29 cellular contexts compared by ENCODE assay signal in genomic region chr17:5262417-5262816, GRCh38. TPM values are rescaled to one million over a fixed set of nuclear protein-coding genes. Genes with fewer than 3 reads are reported as not detected.
A peak's percentile ranks its signal among the peaks of the same experiment; 100 is the strongest.
DNase-seq lines count a peak whose midpoint lies in the region; ATAC-seq and TF ChIP-seq lines count a peak whose summit lies in the region.
"Had no signal": no experiment of that assay in that cellular context is flagged by ENCODE, and none has a peak within 500 bp of the region (broad histone marks: within the 10 kb centered on the region; RNA-seq: fewer than 3 reads in every experiment).

No MANE protein-coding gene starts in this region.

- no peaks in the 10 kb centered on the region for H3F3A ChIP-seq in PC-3 (ENCODE audit: low read length, unreplicated experiment)

- no peaks in the 10 kb centered on the region for H3K9me3 Mint-ChIP-seq in activated T-cell treated with anti-CD3 and anti-CD28 coated beads, Interleukin-2, amount 50 U/mL, for 72 hours
- no peaks in the 10 kb centered on the region for H3K9me3 Mint-ChIP-seq in activated CD4-positive, alpha-beta memory T cell treated with anti-CD3 and anti-CD28 coated beads, Interleukin-2, amount 10 ng/mL, durations not matched to agents 7 days and 5 days
- H3K9me3 Mint-ChIP-seq: CD8-positive, alpha-beta T cell had no signal

- H3K9ac ChIP-seq in PC-3 (ENCODE audit: low read length): no peak overlapping the region
- H3K9ac ChIP-seq: BLaER1 treated with 17β-estradiol and CSF1 and Interleukin-3, amounts not matched to agents 10 nM and 100 nM had no signal

- H3K27me3 Mint-ChIP-seq in activated T-cell treated with anti-CD3 and anti-CD28 coated beads, Interleukin-2, amount 50 U/mL, for 72 hours (ENCODE audit: low read depth): no peaks in the 10 kb centered on the region
- no peaks in the 10 kb centered on the region for H3K27me3 Mint-ChIP-seq in activated CD4-positive, alpha-beta memory T cell treated with anti-CD3 and anti-CD28 coated beads, Interleukin-2, amount 10 ng/mL, durations not matched to agents 7 days and 5 days

- H3K9me3 ChIP-seq in PC-3 (ENCODE audit: low read length): no peaks in the 10 kb centered on the region
- H3K9me3 ChIP-seq in testis: no peaks in the 10 kb centered on the region
- H3K9me3 ChIP-seq: BLaER1 treated with 17β-estradiol and CSF1 and Interleukin-3, amounts not matched to agents 10 nM and 100 nM had no signal

- no peak for ATAC-seq in activated T-cell treated with anti-CD3 and anti-CD28 coated beads, Interleukin-2, amount 50 U/mL, for 72 hours (replicated peaks in 1 of 2)
- ATAC-seq in PC-3 (peak; percentile 23; the same call in 1 of the 2 replicates), left colon (peak; percentile 24), HG02678 (IDR thresholded peaks at IDR 0.05; ENCODE audit: unreplicated experiment) (no peak)
- ATAC-seq: CD8-positive, alpha-beta T cell; HCT116; Panc1 had no signal

- WGBS in testis, 2 donors: 40 to 52% methylated on average over 2 of the region's 2 CpGs

- TF ChIP-seq POLR2A in testis (IDR thresholded peaks at IDR 0.05): no peak

- no peaks in the 10 kb centered on the region for H3K9me2 ChIP-seq in PC-3 (replicated peaks; ENCODE audit: low read length)

- POLR2A ChIA-PET in PC-3 (lab: Charles Lee; ENCODE audit: unreplicated experiment): no interaction called here
- POLR2A ChIA-PET in activated CD4-positive, alpha-beta memory T cell treated with anti-CD3 and anti-CD28 coated beads, Interleukin-2, amount 10 ng/mL, durations not matched to agents 7 days and 5 days (lab: Charles Lee): no interaction called here

- H3K36me3 ChIP-seq in PC-3 (ENCODE audit: low read depth, low read length): no peaks in the 10 kb centered on the region
- H3K36me3 ChIP-seq in testis (ENCODE audit: low read depth, missing control alignments): no peaks in the 10 kb centered on the region
- H3K36me3 ChIP-seq: BLaER1 treated with 17β-estradiol and CSF1 and Interleukin-3, amounts not matched to agents 10 nM and 100 nM had no signal

- H3K36me3 Mint-ChIP-seq in activated T-cell treated with anti-CD3 and anti-CD28 coated beads, Interleukin-2, amount 50 U/mL, for 72 hours (ENCODE audit: insufficient read depth in 2 of 2): no peaks in the 10 kb centered on the region
- H3K36me3 Mint-ChIP-seq in activated CD4-positive, alpha-beta memory T cell treated with anti-CD3 and anti-CD28 coated beads, Interleukin-2, amount 10 ng/mL, durations not matched to agents 7 days and 5 days (ENCODE audit: low read depth): no peaks in the 10 kb centered on the region
- H3K36me3 Mint-ChIP-seq: CD8-positive, alpha-beta T cell had no signal

- H3K79me2 ChIP-seq in PC-3 (ENCODE audit: low read length): no peaks in the 10 kb centered on the region

- DNase-seq in activated T-cell treated with anti-CD3 and anti-CD28 coated beads, Interleukin-2, amount 50 U/mL, for 72 hours: no peak
- DNase-seq in activated T-cell treated with anti-CD3 and anti-CD28 coated beads for 4 hours: no peak
- peak; percentile 14 for DNase-seq in PC-3
- DNase-seq in left colon: no peak
- DNase-seq in testis: no peak
- DNase-seq in pons (ENCODE audit: low spot score): no peak
- DNase-seq in activated CD4-positive, alpha-beta memory T cell treated with anti-CD3 and anti-CD28 coated beads, Interleukin-2, amount 10 ng/mL, durations not matched to agents 7 days and 5 days: no peak
- DNase-seq: 8988T; AML-193; CD8-positive, alpha-beta T cell; DMS 273 treated with DMSO at 0.1 percent for 48 hours; DMS79 treated with DMSO at 0.1 percent for 48 hours; GF-D8; KBM-7; MM.1S; NCI-H1417; NCI-H1694; NCI-H2029 treated with DMSO at 0.1 percent for 48 hours; NCI-H446 treated with DMSO at 0.1 percent for 48 hours; NCI-H526; SHP77 had no signal

- H3K4me2 ChIP-seq in PC-3 (ENCODE audit: low read length): no peak overlapping the region
- H3K4me2 ChIP-seq: BLaER1 treated with 17β-estradiol and CSF1 and Interleukin-3, amounts not matched to agents 10 nM and 100 nM had no signal

- no peaks in the 10 kb centered on the region for H3K27me3 ChIP-seq in PC-3 (ENCODE audit: low read length)
- H3K27me3 ChIP-seq in testis: no peaks in the 10 kb centered on the region
- H3K27me3 ChIP-seq: BLaER1 treated with 17β-estradiol and CSF1 and Interleukin-3, amounts not matched to agents 10 nM and 100 nM had no signal

- no peaks in the 10 kb centered on the region for H3K4me1 Mint-ChIP-seq in activated T-cell treated with anti-CD3 and anti-CD28 coated beads, Interleukin-2, amount 50 U/mL, for 72 hours (ENCODE audit: low read depth)
- H3K4me1 Mint-ChIP-seq in activated CD4-positive, alpha-beta memory T cell treated with anti-CD3 and anti-CD28 coated beads, Interleukin-2, amount 10 ng/mL, durations not matched to agents 7 days and 5 days: no peaks in the 10 kb centered on the region

- BruUV-seq in PC-3 (replicated peaks; lab: Mats Ljungman, UMichigan): no TSS peak

- intact Hi-C loops in PC-3 (cut with micrococcal nuclease) (no loop called here), left colon (cut with DNase I, micrococcal nuclease) (no loop called here), testis (cut with DNase I; ENCODE audit: low total_unique reads) (no loop called here)

- H3K4me1 ChIP-seq in PC-3 (ENCODE audit: insufficient read depth, low read length): peaks cover 28% of the 10 kb centered on the region
- H3K4me1 ChIP-seq in testis: no peaks in the 10 kb centered on the region

- H2AFZ ChIP-seq in PC-3 (ENCODE audit: low read length): no peak overlapping the region

- H3K4me3 ChIP-seq in PC-3 (ENCODE audit: low read length) (no peak overlapping the region), testis (no peak overlapping the region)
- H3K4me3 ChIP-seq: BLaER1 treated with 17β-estradiol and CSF1 and Interleukin-3, amounts not matched to agents 10 nM and 100 nM had no signal

- H3K27ac ChIP-seq in PC-3 (ENCODE audit: low read length): no peak overlapping the region
- H3K27ac ChIP-seq in testis: peak overlapping the region; percentile 24 to 64
- H3K27ac ChIP-seq: BLaER1 treated with 17β-estradiol and CSF1 and Interleukin-3, amounts not matched to agents 10 nM and 100 nM; RWPE1 had no signal

- no peaks in the 10 kb centered on the region for H4K20me1 ChIP-seq in PC-3 (ENCODE audit: low read length)
- H4K20me1 ChIP-seq: BLaER1 treated with 17β-estradiol and CSF1 and Interleukin-3, amounts not matched to agents 10 nM and 100 nM had no signal

- CTCF ChIA-PET in PC-3 (lab: Charles Lee): no interaction called here
- CTCF ChIA-PET in activated CD4-positive, alpha-beta memory T cell treated with anti-CD3 and anti-CD28 coated beads, Interleukin-2, amount 10 ng/mL, durations not matched to agents 7 days and 5 days (lab: Charles Lee): no interaction called here

- peak overlapping the region; percentile 53 for H3K27ac Mint-ChIP-seq in activated T-cell treated with anti-CD3 and anti-CD28 coated beads, Interleukin-2, amount 50 U/mL, for 72 hours
- no peak overlapping the region for H3K27ac Mint-ChIP-seq in activated CD4-positive, alpha-beta memory T cell treated with anti-CD3 and anti-CD28 coated beads, Interleukin-2, amount 10 ng/mL, durations not matched to agents 7 days and 5 days
- H3K27ac Mint-ChIP-seq: CD8-positive, alpha-beta T cell had no signal

- H3K4me3 Mint-ChIP-seq in activated T-cell treated with anti-CD3 and anti-CD28 coated beads, Interleukin-2, amount 50 U/mL, for 72 hours: no peak overlapping the region
- no peak overlapping the region for H3K4me3 Mint-ChIP-seq in activated CD4-positive, alpha-beta memory T cell treated with anti-CD3 and anti-CD28 coated beads, Interleukin-2, amount 10 ng/mL, durations not matched to agents 7 days and 5 days
- H3K4me3 Mint-ChIP-seq: CD8-positive, alpha-beta T cell had no signal

- TF ChIP-seq CTCF in PC-3 (conservative IDR thresholded peaks at IDR 0.05; ENCODE audit: low read depth, low read length) (no peak), testis (IDR thresholded peaks at IDR 0.05) (no peak)

RNA-seq across cellular contexts. Expression of gene RABEP1, which starts 19.7 kb away (rescaled TPM):
- total RNA-seq in activated T-cell treated with anti-CD3 and anti-CD28 coated beads, Interleukin-2, amount 50 U/mL, for 72 hours: 10 to 100 TPM; 39.1 to 43.2 TPM
- total RNA-seq in PC-3 (2014; rRNA removed) (22.1 and 24.4 TPM in 2 replicates), left colon (10 to 100 TPM; 28.1 to 29.1 TPM), testis (10 to 100 TPM; 33.1 to 47.4 TPM)
- 23.2 TPM for polyA plus RNA-seq in testis (ENCODE audit: insufficient read depth, low read depth, low replicate concordance)
- 10 to 100 TPM; 37.3 to 37.8 TPM for total RNA-seq in activated CD4-positive, alpha-beta memory T cell treated with anti-CD3 and anti-CD28 coated beads, Interleukin-2, amount 10 ng/mL, durations not matched to agents 7 days and 5 days

RNA-seq across cellular contexts. Expression of gene SCIMP, which starts 27.8 kb away (rescaled TPM):
- total RNA-seq in activated T-cell treated with anti-CD3 and anti-CD28 coated beads, Interleukin-2, amount 50 U/mL, for 72 hours: not detected
- total RNA-seq in PC-3 (2014; rRNA removed): not detected in 2 replicates
- total RNA-seq in left colon: 1 to 10 TPM in 1 of 2 donors, under 1 TPM in 1; 0.64 to 2.3 TPM
- under 1 TPM; 0.39 to 0.50 TPM for total RNA-seq in testis
- 2.5 TPM for polyA plus RNA-seq in testis (ENCODE audit: insufficient read depth, low read depth, low replicate concordance)
- total RNA-seq in activated CD4-positive, alpha-beta memory T cell treated with anti-CD3 and anti-CD28 coated beads, Interleukin-2, amount 10 ng/mL, durations not matched to agents 7 days and 5 days: not detected
- total RNA-seq: H4, LHCN-M2 had no signal
- polyA plus RNA-seq: AG04450 had no signal

Comparison
In these comparisons a context has a peak if more than half of its experiments do, and no peak if none do; other contexts are left out.
1. ATAC-seq: peak in PC-3 (single experiment) and left colon (single experiment); none in activated T-cell treated with anti-CD3 and anti-CD28 coated beads, Interleukin-2, amount 50 U/mL, for 72 hours (0 of 2) and HG02678 (single experiment).